19 cellular contexts compared by ENCODE assay signal in the genomic region with DNA sequence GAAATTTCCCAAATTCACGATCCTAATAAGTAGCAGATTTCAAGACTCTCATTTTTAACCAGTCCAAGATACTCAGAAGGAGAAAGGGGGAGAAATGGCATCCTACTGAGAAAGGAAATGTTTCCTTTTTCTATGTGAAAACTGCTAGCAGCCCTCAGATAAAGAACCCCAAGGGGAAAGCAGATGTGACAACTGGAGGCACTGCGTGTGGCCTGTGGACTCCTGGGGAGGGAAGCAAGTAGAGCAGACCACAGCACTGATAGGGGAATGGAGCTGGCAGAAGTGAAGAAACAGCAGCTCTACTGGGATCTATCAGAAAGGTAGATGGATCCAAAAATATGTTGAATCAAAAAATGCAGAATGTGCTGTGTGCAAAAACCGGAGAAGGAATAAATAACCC.
"Had no signal": no experiment of that assay in that cellular context is flagged by ENCODE, and none has a peak within 500 bp of the region (broad histone marks: within the 10 kb centered on the region; RNA-seq: fewer than 3 reads in every experiment).

No MANE protein-coding gene starts in this region.

- H3K27me3 Mint-ChIP-seq: activated B cell treated with CpG ODN at 0.5 μM for 24 hours; activated CD4-positive, alpha-beta T cell treated with anti-CD3 and anti-CD28 coated beads, Interleukin-2, amount 10 ng/mL, durations not matched to agents 7 days and 5 days; stimulated activated memory B cell treated with anti-CD40 and anti-IgM and Interleukin-4, amounts not matched to agents 10 μg/mL and 1 μg/mL and 100 μg/mL, for 72 hours had no signal

- H3K27ac ChIP-seq: ascending aorta, breast epithelium, foreskin keratinocyte, left lung, thyroid gland had no signal

- H3K9me3 ChIP-seq: ascending aorta, breast epithelium, mucosa of descending colon, thyroid gland had no signal

- H3K4me1 ChIP-seq: ascending aorta, breast epithelium, foreskin keratinocyte, left lung, thyroid gland had no signal

- H3K36me3 ChIP-seq: ascending aorta, breast epithelium, left lung, thyroid gland had no signal

- ATAC-seq: foreskin keratinocyte; left lung; mucosa of descending colon; naive thymus-derived CD4-positive, alpha-beta T cell; stimulated activated memory B cell treated with anti-CD40 and anti-IgM and Interleukin-4, amounts not matched to agents 10 μg/mL and 1 μg/mL and 100 μg/mL, for 72 hours had no signal

- DNase-seq: activated B cell treated with CpG ODN at 0.5 μM for 24 hours; activated CD4-positive, alpha-beta T cell treated with anti-CD3 and anti-CD28 coated beads, Interleukin-2, amount 10 ng/mL, durations not matched to agents 7 days and 5 days; activated naive CD4-positive, alpha-beta T cell treated with anti-CD3 and anti-CD28 coated beads for 36 hours; activated T-cell treated with anti-CD3 and anti-CD28 coated beads for 4 hours; cerebellar nuclear complex; effector CD8-positive, alpha-beta T cell; foreskin keratinocyte; glutamatergic neuron; islet precursor cell; left lung; mammary epithelial cell; mucosa of descending colon; naive thymus-derived CD4-positive, alpha-beta T cell; T-helper 2 cell; thyroid gland had no signal

- H3K27me3 ChIP-seq: ascending aorta, breast epithelium, foreskin keratinocyte, left lung, thyroid gland had no signal

- H3K4me3 ChIP-seq: ascending aorta, breast epithelium, left lung, mucosa of descending colon, thyroid gland had no signal

- H3K4me3 Mint-ChIP-seq: activated B cell treated with CpG ODN at 0.5 μM for 24 hours; activated CD4-positive, alpha-beta T cell treated with anti-CD3 and anti-CD28 coated beads, Interleukin-2, amount 10 ng/mL, durations not matched to agents 7 days and 5 days; activated naive CD4-positive, alpha-beta T cell treated with anti-CD3 and anti-CD28 coated beads for 36 hours; naive thymus-derived CD4-positive, alpha-beta T cell; stimulated activated memory B cell treated with anti-CD40 and anti-IgM and Interleukin-4, amounts not matched to agents 10 μg/mL and 1 μg/mL and 100 μg/mL, for 72 hours had no signal

- H3K4me1 Mint-ChIP-seq: activated B cell treated with CpG ODN at 0.5 μM for 24 hours; activated CD4-positive, alpha-beta T cell treated with anti-CD3 and anti-CD28 coated beads, Interleukin-2, amount 10 ng/mL, durations not matched to agents 7 days and 5 days; naive thymus-derived CD4-positive, alpha-beta T cell; stimulated activated memory B cell treated with anti-CD40 and anti-IgM and Interleukin-4, amounts not matched to agents 10 μg/mL and 1 μg/mL and 100 μg/mL, for 72 hours had no signal

- H3K27ac Mint-ChIP-seq: activated B cell treated with CpG ODN at 0.5 μM for 24 hours; activated CD4-positive, alpha-beta T cell treated with anti-CD3 and anti-CD28 coated beads, Interleukin-2, amount 10 ng/mL, durations not matched to agents 7 days and 5 days; activated naive CD4-positive, alpha-beta T cell treated with anti-CD3 and anti-CD28 coated beads for 36 hours; activated T-helper 2 cell treated with anti-CD3 and anti-CD28 coated beads, Interferon-gamma antibody, Interleukin-2, Interleukin-4, amounts not matched to agents 10 μg/mL and 5 μg/mL and 100 μg/mL, durations not matched to agents 14 hours and 24 hours and 36 hours; naive thymus-derived CD4-positive, alpha-beta T cell; stimulated activated memory B cell treated with anti-CD40 and anti-IgM and Interleukin-4, amounts not matched to agents 10 μg/mL and 1 μg/mL and 100 μg/mL, for 72 hours had no signal

- H3K36me3 Mint-ChIP-seq: stimulated activated memory B cell treated with anti-CD40 and anti-IgM and Interleukin-4, amounts not matched to agents 10 μg/mL and 1 μg/mL and 100 μg/mL, for 72 hours had no signal
